Comparison of ENCODE assay signal across 9 cellular contexts in genomic region chr3:10223676-10224639, GRCh38. TPM values are rescaled to one million over a fixed set of nuclear protein-coding genes. Genes with fewer than 3 reads are reported as not detected.
DNase-seq lines count a peak whose midpoint lies in the region; ATAC-seq and TF ChIP-seq lines count a peak whose summit lies in the region.
"Had no signal": no experiment of that assay in that cellular context is flagged by ENCODE, and none has a peak within 500 bp of the region (broad histone marks: within the 10 kb centered on the region; RNA-seq: fewer than 3 reads in every experiment).

No MANE protein-coding gene starts in this region.

- no peak for TF ChIP-seq EP300 in esophagus muscularis mucosa (IDR thresholded peaks at IDR 0.05)

- ATAC-seq in GM19023 (IDR thresholded peaks at IDR 0.05; ENCODE audit: unreplicated experiment) (peak; percentile 47), HG02852 (IDR thresholded peaks at IDR 0.05; ENCODE audit: unreplicated experiment) (peak; percentile 41)

- H3K27ac ChIP-seq in adrenal gland = no peak overlapping the region
- H3K27ac ChIP-seq in esophagus muscularis mucosa (replicated peaks in 1 of 4) = no peak overlapping the region
- H3K27ac ChIP-seq: SJSA1 had no signal

- H3K4me1 ChIP-seq in adrenal gland (replicated peaks in 1 of 2) = peaks cover 0 to 11% of the 10 kb centered on the region in 2 donors
- H3K4me1 ChIP-seq in esophagus muscularis mucosa = peaks cover 0 to 17% (median 9%) of the 10 kb centered on the region in 4 donors

- DNase-seq in RPMI7951 (ENCODE audit: low read depth) = peak; percentile 57
- peak; percentile 18 for DNase-seq in effector CD4-positive, alpha-beta T cell
- no peak for DNase-seq in adrenal gland
- no peak for DNase-seq in cardiac septum (ENCODE audit: low spot score)
- DNase-seq in esophagus muscularis mucosa (ENCODE audit: extremely low spot score) = no peak
- DNase-seq in LoVo (ENCODE audit: low spot score) = no peak

- TF ChIP-seq CTCF in adrenal gland (IDR thresholded peaks at IDR 0.05) = no peak
- TF ChIP-seq CTCF in esophagus muscularis mucosa (IDR thresholded peaks at IDR 0.05) = no peak

- peaks cover 0 to 11% of the 10 kb centered on the region in 2 donors for H3K36me3 ChIP-seq in adrenal gland (replicated peaks in 1 of 2)
- peaks cover 0 to 24% (median 17%) of the 10 kb centered on the region in 4 donors for H3K36me3 ChIP-seq in esophagus muscularis mucosa

- H3K9me3 ChIP-seq in adrenal gland (replicated peaks in 1 of 3) (no peaks in the 10 kb centered on the region), esophagus muscularis mucosa (no peaks in the 10 kb centered on the region)
- H3K9me3 ChIP-seq: SJSA1 had no signal

- intact Hi-C loops in adrenal gland (cut with DNase I) (loop anchor here in 1 of 2 donors (10.0 kb wide), 1 partner anchor 49 kb away; no protein-coding TSS in a partner anchor), cardiac septum (cut with DNase I) (loop anchor here (5.0 to 10.0 kb wide), 4 partner anchors 37 to 509 kb away; partner anchors contain the start of genes CRELD1 and FANCD2), esophagus muscularis mucosa (cut with DNase I) (loop anchor here (2.0 to 10.0 kb wide), 4 partner anchors 59 to 509 kb away; partner anchors contain the start of genes CRELD1, IRAK2 and VHL)

- H3K4me3 ChIP-seq in adrenal gland = no peak overlapping the region
- no peak overlapping the region for H3K4me3 ChIP-seq in esophagus muscularis mucosa
- H3K4me3 ChIP-seq: SJSA1 had no signal

- WGBS in adrenal gland, 4 donors = 79 to 81% (median 79%) methylated on average over 9 to 10 of the region's 10 CpGs
- 68% methylated on average over 10 of the region's 10 CpGs for WGBS in esophagus muscularis mucosa

- H3K27me3 ChIP-seq in adrenal gland (no peaks in the 10 kb centered on the region), esophagus muscularis mucosa (no peaks in the 10 kb centered on the region)
- H3K27me3 ChIP-seq: SJSA1 had no signal

- TF ChIP-seq POLR2A in adrenal gland (IDR thresholded peaks at IDR 0.05) (no peak), esophagus muscularis mucosa (IDR thresholded peaks at IDR 0.05; ENCODE audit: low read depth) (no peak)

RNA-seq across cellular contexts. Expression of gene TATDN2, which starts 24.3 kb away (rescaled TPM):
- total RNA-seq in RPMI7951 (2014; rRNA removed; shearing (Covaris generic)) = 11.2 and 13.7 TPM in 2 replicates
- total RNA-seq in adrenal gland (10 to 100 TPM; 17.3 to 34.8 (median 26.7) TPM), cardiac septum (19.8 TPM), esophagus muscularis mucosa (10 to 100 TPM; 15.0 to 24.6 (median 16.7) TPM)
- 10 to 100 TPM; 14.9 to 22.6 (median 16.7) TPM for polyA plus RNA-seq in adrenal gland

RNA-seq across cellular contexts. Expression of gene IRAK2, which starts 59.2 kb away (rescaled TPM):
- 10.7 and 11.2 TPM in 2 replicates for total RNA-seq in RPMI7951 (2014; rRNA removed; shearing (Covaris generic))
- total RNA-seq in adrenal gland (1 to 10 TPM; 2.5 to 8.7 (median 6.4) TPM), cardiac septum (1.9 TPM), esophagus muscularis mucosa (1 to 10 TPM; 2.5 to 3.2 (median 2.8) TPM)
- 1 to 10 TPM; 2.1 to 3.7 (median 2.3) TPM for polyA plus RNA-seq in adrenal gland

Comparison
In these comparisons a context has a peak if more than half of its experiments do, and no peak if none do; other contexts are left out.
1. DNase-seq: peak in RPMI7951 (single experiment) and effector CD4-positive, alpha-beta T cell (single experiment); none in adrenal gland (0 of 7), cardiac septum (single experiment), esophagus muscularis mucosa (single experiment) and LoVo (single experiment).